1 cellular context compared by ENCODE assay signal in the genomic region with DNA sequence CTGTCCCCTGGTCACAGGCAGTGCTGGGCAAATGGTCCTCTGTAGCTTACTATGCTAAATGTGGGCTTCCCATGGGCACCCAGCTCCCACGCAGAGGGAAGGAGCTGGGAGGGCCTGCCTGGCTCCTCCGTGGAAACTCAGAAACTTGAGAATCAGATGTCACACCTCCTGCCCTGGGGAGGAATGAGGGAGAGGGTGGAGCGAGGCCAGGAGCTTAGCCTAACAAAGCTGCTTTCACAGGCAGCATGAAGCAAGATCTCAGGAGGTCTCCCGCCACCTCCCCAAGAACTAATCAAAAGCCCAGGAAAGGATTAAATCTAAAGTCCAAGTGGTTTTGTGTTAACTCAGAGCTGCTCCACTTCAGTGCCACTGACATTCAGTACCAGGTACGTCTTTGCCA.
TF ChIP-seq lines count a peak whose summit lies in the region.

No MANE protein-coding gene starts in this region.

TF ChIP-seq in HepG2, 621 proteins besides CTCF, POLR2A, EP300 and RAD21 (continued from another document):
- TF ChIP-seq ZBTB34 (CRISPR knock-in tag; IDR thresholded peaks at IDR 0.05): no peak
- no peak for TF ChIP-seq MLX (CRISPR knock-in tag; IDR thresholded peaks at IDR 0.05)
- TF ChIP-seq ZSCAN29 (CRISPR knock-in tag; conservative IDR thresholded peaks at IDR 0.05): no peak
- no peak for TF ChIP-seq KMT2B (CRISPR knock-in tag; IDR thresholded peaks at IDR 0.05)
- TF ChIP-seq SMARCC2 (IDR thresholded peaks at IDR 0.05): no peak
- no peak for TF ChIP-seq ZNF800 (CRISPR knock-in tag; IDR thresholded peaks at IDR 0.05)
- TF ChIP-seq, protein P1, sequence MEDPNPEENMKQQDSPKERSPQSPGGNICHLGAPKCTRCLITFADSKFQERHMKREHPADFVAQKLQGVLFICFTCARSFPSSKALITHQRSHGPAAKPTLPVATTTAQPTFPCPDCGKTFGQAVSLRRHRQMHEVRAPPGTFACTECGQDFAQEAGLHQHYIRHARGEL (CRISPR knock-in tag; IDR thresholded peaks at IDR 0.05): no peak
- TF ChIP-seq ZNF335 (CRISPR knock-in tag; IDR thresholded peaks at IDR 0.05): no peak
- TF ChIP-seq TFAP4 (IDR thresholded peaks at IDR 0.05; ENCODE audit: borderline replicate concordance, low read depth): no peak
- TF ChIP-seq, protein P2, sequence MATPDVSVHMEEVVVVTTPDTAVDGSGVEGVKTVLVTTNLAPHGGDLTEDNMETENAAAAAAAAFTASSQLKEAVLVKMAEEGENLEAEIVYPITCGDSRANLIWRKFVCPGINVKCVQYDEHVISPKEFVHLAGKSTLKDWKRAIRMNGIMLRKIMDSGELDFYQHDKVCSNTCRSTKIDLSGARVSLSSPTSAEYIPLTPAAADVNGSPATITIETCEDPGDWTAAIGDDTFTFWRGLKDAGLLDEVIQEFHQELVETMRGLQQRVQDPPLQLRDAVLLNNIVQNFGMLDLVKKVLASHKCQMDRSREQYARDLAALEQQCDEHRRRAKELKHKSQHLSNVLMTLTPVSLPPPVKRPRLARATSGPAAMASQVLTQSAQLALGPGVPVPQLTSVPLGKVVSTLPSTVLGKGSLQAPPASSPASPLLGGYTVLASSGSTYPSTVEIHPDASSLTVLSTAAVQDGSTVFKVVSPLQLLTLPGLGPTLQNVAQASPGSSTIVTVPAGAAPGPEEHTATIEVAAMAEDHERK (CRISPR knock-in tag; IDR thresholded peaks at IDR 0.05; ENCODE audit: low read depth): no peak
- TF ChIP-seq YY1 (IDR thresholded peaks at IDR 0.05; ENCODE audit: insufficient read depth, insufficient replicate concordance, low read depth, low read length): no peak
- TF ChIP-seq TEF (CRISPR knock-in tag; IDR thresholded peaks at IDR 0.05): no peak
- TF ChIP-seq ZBTB39 (CRISPR knock-in tag; IDR thresholded peaks at IDR 0.05): no peak
- TF ChIP-seq HNF1B (CRISPR knock-in tag; IDR thresholded peaks at IDR 0.05): no peak
- no peak for TF ChIP-seq KLF6 (CRISPR knock-in tag; IDR thresholded peaks at IDR 0.05)
- no peak for TF ChIP-seq KAT2B (IDR thresholded peaks at IDR 0.05; ENCODE audit: borderline replicate concordance, low read depth, low read length)
- no peak for TF ChIP-seq ONECUT2 (CRISPR knock-in tag; IDR thresholded peaks at IDR 0.05)
